1 cellular context compared by ENCODE assay signal in genomic region chr2:74416721-74417120, GRCh38.
TF ChIP-seq lines count a peak whose summit lies in the region.

No MANE protein-coding gene starts in this region.

TF ChIP-seq in GM12878, 131 proteins besides CTCF, POLR2A, EP300 and RAD21:
- no peak for TF ChIP-seq ZNF217 (IDR thresholded peaks at IDR 0.05)
- no peak for TF ChIP-seq PBX3 (IDR thresholded peaks at IDR 0.05; ENCODE audit: insufficient replicate concordance, low read depth, low read length)
- no peak for TF ChIP-seq STAT3 (IDR thresholded peaks at IDR 0.05; ENCODE audit: low read depth, low read length)
- no peak for TF ChIP-seq SRF (IDR thresholded peaks at IDR 0.05; ENCODE audit: low read depth in 2 of 2, low read length in 2 of 2)
- TF ChIP-seq PKNOX1 (IDR thresholded peaks at IDR 0.05) = no peak
- TF ChIP-seq ZNF207 (IDR thresholded peaks at IDR 0.05; ENCODE audit: borderline replicate concordance) = no peak
- TF ChIP-seq SIX5 (IDR thresholded peaks at IDR 0.05; ENCODE audit: low read depth, low read length, severe bottlenecking) = no peak
- no peak for TF ChIP-seq IRF5 (IDR thresholded peaks at IDR 0.05; ENCODE audit: borderline replicate concordance)
- no peak for TF ChIP-seq GABPA (IDR thresholded peaks at IDR 0.05; ENCODE audit: low read depth)
- TF ChIP-seq HCFC1 (IDR thresholded peaks at IDR 0.05; ENCODE audit: low read length) = no peak
- no peak for TF ChIP-seq ZBTB33 (IDR thresholded peaks at IDR 0.05)
- no peak for TF ChIP-seq RFX5 (IDR thresholded peaks at IDR 0.05; ENCODE audit: low read depth, low read length)
- no peak for TF ChIP-seq PAX8 (IDR thresholded peaks at IDR 0.05)
- TF ChIP-seq HDAC2 (IDR thresholded peaks at IDR 0.05) = no peak
- no peak for TF ChIP-seq CREM (IDR thresholded peaks at IDR 0.05; ENCODE audit: low read depth)
- TF ChIP-seq BCL11A (IDR thresholded peaks at IDR 0.05; ENCODE audit: low read depth, low read length) = no peak
- TF ChIP-seq FOXM1 (IDR thresholded peaks at IDR 0.05; ENCODE audit: low read depth, low read length) = no peak
TF ChIP-seq in GM12878: peak in this region for 0.
